8 cellular contexts compared by ENCODE assay signal in the genomic region with DNA sequence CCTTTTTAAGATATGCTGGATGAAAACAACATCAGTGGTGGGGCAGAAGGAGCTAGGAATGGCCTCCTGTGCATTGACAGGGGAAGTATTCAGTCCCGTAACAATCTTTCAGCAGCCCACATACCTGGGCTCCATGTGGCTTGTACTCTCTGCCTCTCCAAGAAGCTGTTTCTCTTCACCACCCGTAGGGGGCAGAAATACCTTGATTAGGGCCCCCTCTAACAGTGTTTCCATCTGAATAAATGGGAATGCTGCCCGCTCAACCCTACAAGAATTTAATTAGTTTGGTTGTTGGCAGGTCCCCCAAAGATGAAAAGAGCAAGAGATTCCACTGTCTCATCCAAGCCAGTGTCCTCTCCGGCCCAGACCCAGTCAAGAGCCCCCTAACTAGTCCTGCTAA.
DNase-seq lines count a peak whose midpoint lies in the region; ATAC-seq and TF ChIP-seq lines count a peak whose summit lies in the region.

No MANE protein-coding gene starts in this region.

- TF ChIP-seq EP300 in Ishikawa (IDR thresholded peaks at IDR 0.05; ENCODE audit: borderline replicate concordance): no peak

- ATAC-seq in GM21786 (IDR thresholded peaks at IDR 0.05; ENCODE audit: unreplicated experiment): no peak
- ATAC-seq in Right ventricle myocardium superior (ENCODE audit: poor library complexity): no peak

- peak; percentile 52 for TF ChIP-seq RAD21 in Ishikawa (IDR thresholded peaks at IDR 0.05; ENCODE audit: low read depth)

- H3K4me3 ChIP-seq in GM12875 (ENCODE audit: low read depth, low read length): no peak overlapping the region

- no peak for DNase-seq in activated T-helper 2 cell treated with anti-CD3 and anti-CD28 coated beads, Interferon-gamma antibody, Interleukin-2, Interleukin-4, amounts not matched to agents 10 μg/mL and 5 μg/mL and 100 μg/mL, durations not matched to agents 14 hours and 24 hours and 36 hours (ENCODE audit: low spot score)
- DNase-seq in neural crest cell (ENCODE audit: low read depth, low spot score) (no peak), RPMI8226 (no peak), Right ventricle myocardium superior (no peak)
- DNase-seq in stimulated activated CD4-positive, alpha-beta T cell treated with anti-CD3 and anti-CD28 coated beads, Interleukin-4, amount 100 ng/mL, for 24 hours: no peak

- intact Hi-C loops in activated T-helper 2 cell treated with anti-CD3 and anti-CD28 coated beads, Interferon-gamma antibody, Interleukin-2, Interleukin-4, amounts not matched to agents 10 μg/mL and 5 μg/mL and 100 μg/mL, durations not matched to agents 14 hours and 24 hours and 36 hours (cut with micrococcal nuclease): loop anchor here (10.0 kb wide), 1 partner anchor 346 kb away; no protein-coding TSS in a partner anchor
- intact Hi-C loops in Right ventricle myocardium superior (cut with DNase I): no loop called here

- H3K4me1 Mint-ChIP-seq in activated T-helper 2 cell treated with anti-CD3 and anti-CD28 coated beads, Interferon-gamma antibody, Interleukin-2, Interleukin-4, amounts not matched to agents 10 μg/mL and 5 μg/mL and 100 μg/mL, durations not matched to agents 14 hours and 24 hours and 36 hours (ENCODE audit: low read depth): peaks cover 40% of the 10 kb centered on the region
- H3K4me1 Mint-ChIP-seq in neural crest cell: peaks cover 12% of the 10 kb centered on the region

- H3K4me3 Mint-ChIP-seq in activated T-helper 2 cell treated with anti-CD3 and anti-CD28 coated beads, Interferon-gamma antibody, Interleukin-2, Interleukin-4, amounts not matched to agents 10 μg/mL and 5 μg/mL and 100 μg/mL, durations not matched to agents 14 hours and 24 hours and 36 hours (ENCODE audit: low read depth): no peak overlapping the region
- no peak overlapping the region for H3K4me3 Mint-ChIP-seq in neural crest cell

- peaks cover 3% of the 10 kb centered on the region for H3K36me3 Mint-ChIP-seq in activated T-helper 2 cell treated with anti-CD3 and anti-CD28 coated beads, Interferon-gamma antibody, Interleukin-2, Interleukin-4, amounts not matched to agents 10 μg/mL and 5 μg/mL and 100 μg/mL, durations not matched to agents 14 hours and 24 hours and 36 hours (ENCODE audit: low read depth)
- H3K36me3 Mint-ChIP-seq in neural crest cell (ENCODE audit: low read depth): no peaks in the 10 kb centered on the region

- H3K27ac Mint-ChIP-seq in activated T-helper 2 cell treated with anti-CD3 and anti-CD28 coated beads, Interferon-gamma antibody, Interleukin-2, Interleukin-4, amounts not matched to agents 10 μg/mL and 5 μg/mL and 100 μg/mL, durations not matched to agents 14 hours and 24 hours and 36 hours: peak overlapping the region; percentile 39
- H3K27ac Mint-ChIP-seq in neural crest cell (ENCODE audit: unreplicated experiment): peak overlapping the region; percentile 45

- H3K27me3 Mint-ChIP-seq in activated T-helper 2 cell treated with anti-CD3 and anti-CD28 coated beads, Interferon-gamma antibody, Interleukin-2, Interleukin-4, amounts not matched to agents 10 μg/mL and 5 μg/mL and 100 μg/mL, durations not matched to agents 14 hours and 24 hours and 36 hours (ENCODE audit: low read depth): no peaks in the 10 kb centered on the region
- no peaks in the 10 kb centered on the region for H3K27me3 Mint-ChIP-seq in neural crest cell (ENCODE audit: low read depth)

- peaks cover 3% of the 10 kb centered on the region for H3K9me3 Mint-ChIP-seq in activated T-helper 2 cell treated with anti-CD3 and anti-CD28 coated beads, Interferon-gamma antibody, Interleukin-2, Interleukin-4, amounts not matched to agents 10 μg/mL and 5 μg/mL and 100 μg/mL, durations not matched to agents 14 hours and 24 hours and 36 hours
- no peaks in the 10 kb centered on the region for H3K9me3 Mint-ChIP-seq in neural crest cell

- peak; percentile 58 for TF ChIP-seq CTCF in GM12875 (IDR thresholded peaks at IDR 0.05; ENCODE audit: borderline replicate concordance, insufficient read depth, low read depth, low read length)
- peak; percentile 45 for TF ChIP-seq CTCF in neural crest cell (conservative IDR thresholded peaks at IDR 0.05)

TF ChIP-seq in Ishikawa, 13 proteins besides CTCF, POLR2A, EP300 and RAD21:
- TF ChIP-seq EGR1 (IDR thresholded peaks at IDR 0.05): no peak
- TF ChIP-seq, protein P1, sequence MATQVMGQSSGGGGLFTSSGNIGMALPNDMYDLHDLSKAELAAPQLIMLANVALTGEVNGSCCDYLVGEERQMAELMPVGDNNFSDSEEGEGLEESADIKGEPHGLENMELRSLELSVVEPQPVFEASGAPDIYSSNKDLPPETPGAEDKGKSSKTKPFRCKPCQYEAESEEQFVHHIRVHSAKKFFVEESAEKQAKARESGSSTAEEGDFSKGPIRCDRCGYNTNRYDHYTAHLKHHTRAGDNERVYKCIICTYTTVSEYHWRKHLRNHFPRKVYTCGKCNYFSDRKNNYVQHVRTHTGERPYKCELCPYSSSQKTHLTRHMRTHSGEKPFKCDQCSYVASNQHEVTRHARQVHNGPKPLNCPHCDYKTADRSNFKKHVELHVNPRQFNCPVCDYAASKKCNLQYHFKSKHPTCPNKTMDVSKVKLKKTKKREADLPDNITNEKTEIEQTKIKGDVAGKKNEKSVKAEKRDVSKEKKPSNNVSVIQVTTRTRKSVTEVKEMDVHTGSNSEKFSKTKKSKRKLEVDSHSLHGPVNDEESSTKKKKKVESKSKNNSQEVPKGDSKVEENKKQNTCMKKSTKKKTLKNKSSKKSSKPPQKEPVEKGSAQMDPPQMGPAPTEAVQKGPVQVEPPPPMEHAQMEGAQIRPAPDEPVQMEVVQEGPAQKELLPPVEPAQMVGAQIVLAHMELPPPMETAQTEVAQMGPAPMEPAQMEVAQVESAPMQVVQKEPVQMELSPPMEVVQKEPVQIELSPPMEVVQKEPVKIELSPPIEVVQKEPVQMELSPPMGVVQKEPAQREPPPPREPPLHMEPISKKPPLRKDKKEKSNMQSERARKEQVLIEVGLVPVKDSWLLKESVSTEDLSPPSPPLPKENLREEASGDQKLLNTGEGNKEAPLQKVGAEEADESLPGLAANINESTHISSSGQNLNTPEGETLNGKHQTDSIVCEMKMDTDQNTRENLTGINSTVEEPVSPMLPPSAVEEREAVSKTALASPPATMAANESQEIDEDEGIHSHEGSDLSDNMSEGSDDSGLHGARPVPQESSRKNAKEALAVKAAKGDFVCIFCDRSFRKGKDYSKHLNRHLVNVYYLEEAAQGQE (IDR thresholded peaks at IDR 0.05; ENCODE audit: low read depth): no peak
- TF ChIP-seq TAF1 (IDR thresholded peaks at IDR 0.05; ENCODE audit: low read depth): no peak
- TF ChIP-seq ZBTB7A (IDR thresholded peaks at IDR 0.05; ENCODE audit: low read depth): no peak
- no peak for TF ChIP-seq TEAD4 (IDR thresholded peaks at IDR 0.05)
- TF ChIP-seq, protein P2, sequence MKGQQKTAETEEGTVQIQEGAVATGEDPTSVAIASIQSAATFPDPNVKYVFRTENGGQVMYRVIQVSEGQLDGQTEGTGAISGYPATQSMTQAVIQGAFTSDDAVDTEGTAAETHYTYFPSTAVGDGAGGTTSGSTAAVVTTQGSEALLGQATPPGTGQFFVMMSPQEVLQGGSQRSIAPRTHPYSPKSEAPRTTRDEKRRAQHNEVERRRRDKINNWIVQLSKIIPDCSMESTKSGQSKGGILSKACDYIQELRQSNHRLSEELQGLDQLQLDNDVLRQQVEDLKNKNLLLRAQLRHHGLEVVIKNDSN (IDR thresholded peaks at IDR 0.05): no peak
TF ChIP-seq in Ishikawa: peak in this region for 0.
